ENCODE assay signal across 28 cellular contexts in the genomic region with DNA sequence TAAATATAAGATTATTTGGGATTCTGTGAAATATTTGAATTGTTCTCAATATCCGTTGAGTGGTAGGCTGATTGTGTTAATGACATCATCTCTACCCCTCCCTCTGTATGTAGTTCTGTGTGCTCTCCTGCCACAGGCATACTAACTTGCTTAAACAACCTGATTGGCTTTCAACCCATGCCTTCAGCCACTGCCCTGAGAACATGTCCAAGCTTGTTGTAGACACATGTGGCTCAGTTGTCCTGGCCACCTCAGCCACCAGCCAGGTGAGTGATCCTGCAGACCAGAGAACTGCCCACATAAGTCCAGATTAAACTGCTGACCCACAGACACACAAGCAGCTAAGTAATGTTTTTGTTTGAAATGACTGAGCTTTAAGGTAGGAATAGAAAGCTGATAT. TPM values are rescaled to one million over a fixed set of nuclear protein-coding genes. Genes with fewer than 3 reads are reported as not detected.
"Had no signal": no experiment of that assay in that cellular context is flagged by ENCODE, and none has a peak within 500 bp of the region (broad histone marks: within the 10 kb centered on the region; RNA-seq: fewer than 3 reads in every experiment).

No MANE protein-coding gene starts in this region.

- H3K36me3 ChIP-seq: neutrophil, prostate gland had no signal

- H3K4me3 ChIP-seq: ovary, prostate gland, right atrium auricular region, upper lobe of left lung had no signal

- H3K9me3 ChIP-seq: neutrophil, ovary, prostate gland, upper lobe of left lung had no signal

- H3K27ac ChIP-seq: neutrophil, ovary, prostate gland, right atrium auricular region, upper lobe of left lung had no signal

- H3K27ac Mint-ChIP-seq: activated B cell treated with CpG ODN at 0.5 μM for 24 hours; activated CD4-positive, alpha-beta T cell treated with anti-CD3 and anti-CD28 coated beads for 36 hours; activated naive CD8-positive, alpha-beta T cell treated with anti-CD3 and anti-CD28 coated beads for 36 hours; nephron; T-helper 1 cell treated with Interleukin-12 subunit alpha and Interleukin-12 subunit beta and Interleukin-4 antibody, amounts not matched to agents 30 μg/mL and 1 μg/mL, for 36 hours had no signal

- H3K27me3 ChIP-seq: neutrophil, ovary, right atrium auricular region, upper lobe of left lung had no signal

- H3K4me3 Mint-ChIP-seq: activated B cell treated with CpG ODN at 0.5 μM for 24 hours; activated CD4-positive, alpha-beta T cell treated with anti-CD3 and anti-CD28 coated beads for 36 hours; activated naive CD8-positive, alpha-beta T cell treated with anti-CD3 and anti-CD28 coated beads for 36 hours; activated T-cell treated with anti-CD3 and anti-CD28 coated beads, Interleukin-2, amount 50 U/mL, for 4 hours; nephron; T-helper 1 cell treated with Interleukin-12 subunit alpha and Interleukin-12 subunit beta and Interleukin-4 antibody, amounts not matched to agents 30 μg/mL and 1 μg/mL, for 36 hours had no signal

- H3K4me1 ChIP-seq: prostate gland, right atrium auricular region, upper lobe of left lung had no signal

- H3K4me1 Mint-ChIP-seq: activated B cell treated with CpG ODN at 0.5 μM for 24 hours; activated CD4-positive, alpha-beta T cell treated with anti-CD3 and anti-CD28 coated beads for 36 hours; activated naive CD8-positive, alpha-beta T cell treated with anti-CD3 and anti-CD28 coated beads for 36 hours; nephron had no signal

- H3K27me3 Mint-ChIP-seq: activated B cell treated with CpG ODN at 0.5 μM for 24 hours; activated CD4-positive, alpha-beta T cell treated with anti-CD3 and anti-CD28 coated beads for 36 hours; activated naive CD8-positive, alpha-beta T cell treated with anti-CD3 and anti-CD28 coated beads for 36 hours had no signal

- DNase-seq: activated B cell treated with CpG ODN at 0.5 μM for 24 hours; activated CD4-positive, alpha-beta T cell treated with anti-CD3 and anti-CD28 coated beads for 36 hours; activated CD4-positive, alpha-beta T cell treated with anti-CD3 and anti-CD28 coated beads, Interleukin-2, amount 50 U/mL, for 48 hours; activated CD8-positive, alpha-beta memory T cell treated with anti-CD3 and anti-CD28 coated beads, Interleukin-2, amount 50 U/mL, for 48 hours; activated naive CD4-positive, alpha-beta T cell treated with Interleukin-2 at 50 U/mL for 16 hours; activated naive CD8-positive, alpha-beta T cell treated with anti-CD3 and anti-CD28 coated beads for 36 hours; activated T-cell treated with anti-CD3 and anti-CD28 coated beads, Interleukin-2, amount 50 U/mL, for 4 hours; cerebellar nuclear complex; cortex of kidney; erythroblast; foreskin melanocyte; glutamatergic neuron; hippocampal formation; left ventricle myocardium superior; midbrain; ovary; stimulated activated CD4-positive, alpha-beta T cell treated with anti-CD3 and anti-CD28 coated beads, Interleukin-12 subunit alpha, Interleukin-12 subunit beta, amount 100 ng/mL, for 4 hours; stimulated activated CD4-positive, alpha-beta T cell treated with anti-CD3 and anti-CD28 coated beads, Interleukin-4, amount 100 ng/mL, for 4 hours; stimulated activated naive CD8-positive, alpha-beta T cell treated with anti-CD3 and anti-CD28 coated beads, Interleukin-15, Interleukin-2, amounts not matched to agents 100 U/mL and 50 U/mL, for 24 hours; T1000; upper lobe of left lung had no signal

- H3K9me3 Mint-ChIP-seq: T-helper 1 cell treated with Interleukin-12 subunit alpha and Interleukin-12 subunit beta and Interleukin-4 antibody, amounts not matched to agents 30 μg/mL and 1 μg/mL, for 36 hours had no signal

RNA-seq across cellular contexts. Expression of gene GABBR2, which starts 56.5 kb away (rescaled TPM):
- total RNA-seq: activated B cell treated with CpG ODN at 0.5 μM for 24 hours; activated CD4-positive, alpha-beta T cell treated with anti-CD3 and anti-CD28 coated beads for 36 hours; activated CD8-positive, alpha-beta memory T cell treated with anti-CD3 and anti-CD28 coated beads for 36 hours; activated naive CD8-positive, alpha-beta T cell treated with anti-CD3 and anti-CD28 coated beads for 36 hours; activated T-cell treated with anti-CD3 and anti-CD28 coated beads, Interleukin-2, amount 50 U/mL, for 4 hours; subcutaneous adipose tissue had no signal
